Comparison of ENCODE assay signal across 8 cellular contexts in the genomic region with DNA sequence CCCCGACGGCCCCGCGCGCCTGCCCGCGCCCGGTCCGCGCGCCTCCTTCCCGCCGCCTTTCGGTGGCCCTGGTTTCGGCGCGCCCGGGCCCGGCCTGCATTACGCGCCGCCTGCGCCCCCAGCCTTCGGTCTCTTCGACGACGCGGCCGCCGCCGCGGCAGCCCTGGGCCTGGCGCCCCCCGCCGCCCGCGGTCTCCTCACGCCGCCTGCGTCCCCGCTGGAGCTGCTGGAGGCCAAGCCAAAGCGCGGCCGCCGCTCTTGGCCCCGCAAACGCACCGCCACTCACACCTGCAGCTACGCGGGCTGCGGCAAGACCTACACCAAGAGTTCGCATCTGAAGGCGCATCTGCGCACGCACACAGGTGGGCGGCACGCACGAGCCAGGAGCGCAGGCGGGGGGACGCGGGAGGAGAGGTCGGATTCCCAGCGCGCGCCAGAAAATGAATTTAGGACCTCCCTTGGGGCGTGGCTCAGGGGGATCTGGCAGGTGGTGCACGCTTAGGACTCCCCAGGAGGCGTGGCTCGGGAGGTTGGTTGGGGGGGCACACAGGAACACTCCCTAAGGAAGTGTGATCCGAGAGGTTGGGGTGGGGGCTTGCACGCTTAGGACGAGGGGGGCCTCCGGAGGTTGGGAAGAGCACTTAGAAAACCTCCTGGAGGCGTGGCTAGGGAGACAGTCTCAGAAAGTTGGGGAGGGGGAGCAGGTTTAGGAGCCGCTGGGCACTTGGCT. TPM values are rescaled to one million over a fixed set of nuclear protein-coding genes. Genes with fewer than 3 reads are reported as not detected.
DNase-seq lines count a peak whose midpoint lies in the region; ATAC-seq and TF ChIP-seq lines count a peak whose summit lies in the region.

No MANE protein-coding gene starts in this region.

- H3K4me1 ChIP-seq in HEK293 (ENCODE audit: control insufficient read depth, insufficient read depth, low read length) = no peaks in the 10 kb centered on the region
- H3K4me1 ChIP-seq in mesodermal cell (ENCODE audit: control insufficient read depth, insufficient read depth, low read length, poor library complexity, severe bottlenecking) = no peaks in the 10 kb centered on the region
- H3K4me1 ChIP-seq in suprapubic skin = peaks cover 46% of the 10 kb centered on the region

- peaks cover 27% of the 10 kb centered on the region for H3K27me3 Mint-ChIP-seq in T-helper 1 cell treated with Interleukin-12 subunit alpha and Interleukin-12 subunit beta and Interleukin-4 antibody, amounts not matched to agents 30 μg/mL and 1 μg/mL, for 36 hours (ENCODE audit: low read depth)

- H3K4me3 ChIP-seq in HEK293 (ENCODE audit: low read depth, low read length) (peak overlapping the region; percentile 17), mesodermal cell (ENCODE audit: extremely low read depth, insufficient read depth, low read length, poor library complexity, severe bottlenecking) (peak overlapping the region; percentile 30), suprapubic skin (peak overlapping the region; percentile 74)

- H3K27me3 ChIP-seq in suprapubic skin = no peaks in the 10 kb centered on the region

- DNase-seq in suprapubic skin (ENCODE audit: low spot score in 2 of 2) = peak; percentile 83 to 85
- no peak for DNase-seq in NCI-H1417 treated with DMSO at 0.1 percent for 48 hours (lab: John Stamatoyannopoulos, UW)

- CTCF ChIA-PET in HEK293 (lab: Yijun Ruan, JAX) = interaction anchor here (0.7 to 1.0 kb wide), 3 partner anchors 13 to 80 kb away, joined by 3 to 4 read pairs (median 3); no protein-coding TSS in a partner anchor

- peak overlapping the region; percentile 95 for H3K4me3 Mint-ChIP-seq in T-helper 1 cell treated with Interleukin-12 subunit alpha and Interleukin-12 subunit beta and Interleukin-4 antibody, amounts not matched to agents 30 μg/mL and 1 μg/mL, for 36 hours

- no peaks in the 10 kb centered on the region for H3K9me3 Mint-ChIP-seq in T-helper 1 cell treated with Interleukin-12 subunit alpha and Interleukin-12 subunit beta and Interleukin-4 antibody, amounts not matched to agents 30 μg/mL and 1 μg/mL, for 36 hours

- peaks cover 0 to 12% of the 10 kb centered on the region in 2 experiments; a peak in 1 of 3 replicates for H3K36me3 ChIP-seq in HEK293 (ENCODE audit: control insufficient read depth in 2 of 2, insufficient read depth in 1 of 2, low read length in 2 of 2)
- no peaks in the 10 kb centered on the region for H3K36me3 ChIP-seq in mesodermal cell (ENCODE audit: control insufficient read depth, insufficient read depth, low read length)
- H3K36me3 ChIP-seq in suprapubic skin = peaks cover 23% of the 10 kb centered on the region

- peak overlapping the region; percentile 88 for H3K27ac Mint-ChIP-seq in T-helper 1 cell treated with Interleukin-12 subunit alpha and Interleukin-12 subunit beta and Interleukin-4 antibody, amounts not matched to agents 30 μg/mL and 1 μg/mL, for 36 hours

- peaks cover 47% of the 10 kb centered on the region for H3K36me3 Mint-ChIP-seq in T-helper 1 cell treated with Interleukin-12 subunit alpha and Interleukin-12 subunit beta and Interleukin-4 antibody, amounts not matched to agents 30 μg/mL and 1 μg/mL, for 36 hours (ENCODE audit: low read depth)

- TF ChIP-seq CTCF in HEK293 (tag by site-specific recombination; IDR thresholded peaks at IDR 0.05) (no peak), suprapubic skin (IDR thresholded peaks at IDR 0.05) (no peak)

- WGBS in mesodermal cell (ENCODE audit: insufficient coverage in 2 of 2), 2 experiments = 0% methylated on average over 48 to 56 of the region's 76 CpGs
- WGBS in suprapubic skin = 22% methylated on average over 47 of the region's 76 CpGs

- no peak for TF ChIP-seq POLR2A in suprapubic skin (IDR thresholded peaks at IDR 0.05)
- no peak for TF ChIP-seq POLR2A in GM18505 (IDR thresholded peaks at IDR 0.05; ENCODE audit: borderline replicate concordance, extremely low read depth, insufficient read depth, insufficient read length)

- no peaks in the 10 kb centered on the region for H3K9me3 ChIP-seq in HEK293 (ENCODE audit: control insufficient read depth, insufficient read depth, low read depth, low read length)
- no peaks in the 10 kb centered on the region for H3K9me3 ChIP-seq in mesodermal cell (ENCODE audit: control insufficient read depth, low read length)
- H3K9me3 ChIP-seq in suprapubic skin = no peaks in the 10 kb centered on the region

- no peak overlapping the region for H3K27ac ChIP-seq in HEK293 (ENCODE audit: extremely low read depth, low read depth, low read length)
- H3K27ac ChIP-seq in cingulate gyrus (ENCODE audit: low read depth, low read length) = peak overlapping the region; percentile 65
- no peak overlapping the region for H3K27ac ChIP-seq in mesodermal cell (ENCODE audit: low read depth, low read length, severe bottlenecking)
- H3K27ac ChIP-seq in suprapubic skin = peak overlapping the region; percentile 89

- no peak for TF ChIP-seq EP300 in suprapubic skin (IDR thresholded peaks at IDR 0.05)

- H3K4me1 Mint-ChIP-seq in T-helper 1 cell treated with Interleukin-12 subunit alpha and Interleukin-12 subunit beta and Interleukin-4 antibody, amounts not matched to agents 30 μg/mL and 1 μg/mL, for 36 hours (ENCODE audit: low read depth) = peaks cover 33% of the 10 kb centered on the region

- POLR2A ChIA-PET in HEK293 (lab: Yijun Ruan, JAX) = no interaction called here

- no peak for ATAC-seq in GM18505 (IDR thresholded peaks at IDR 0.05; ENCODE audit: unreplicated experiment)
- no peak for ATAC-seq in GM21447 (IDR thresholded peaks at IDR 0.05; ENCODE audit: unreplicated experiment)

TF ChIP-seq in HEK293, 187 proteins besides CTCF, POLR2A, EP300 and RAD21:
- no peak for TF ChIP-seq ZFP3 (tag by site-specific recombination; IDR thresholded peaks at IDR 0.05; ENCODE audit: low read depth)
- TF ChIP-seq ZNF341 (tag by site-specific recombination; IDR thresholded peaks at IDR 0.05; ENCODE audit: low read depth) = peak; percentile 66
- no peak for TF ChIP-seq ZNF248 (tag by site-specific recombination; IDR thresholded peaks at IDR 0.05)
- peak; percentile 81 for TF ChIP-seq SCRT2 (tag by site-specific recombination; IDR thresholded peaks at IDR 0.05)
- TF ChIP-seq ZNF394 (tag by site-specific recombination; IDR thresholded peaks at IDR 0.05; ENCODE audit: borderline replicate concordance) = no peak
- peak; percentile 35; the same call in 1 of the 2 replicates for TF ChIP-seq KLF1 (tag by site-specific recombination; IDR thresholded peaks at IDR 0.05)
- TF ChIP-seq SP2 (tag by site-specific recombination; IDR thresholded peaks at IDR 0.05) = 0 out of 2 replicates have a peak, but pooled peaks have one; percentile 32
- peak; percentile 57 for TF ChIP-seq GLIS2 (tag by site-specific recombination; IDR thresholded peaks at IDR 0.05)
- no peak for TF ChIP-seq ZNF366 (tag by site-specific recombination; conservative IDR thresholded peaks at IDR 0.05)
- TF ChIP-seq SP3 (tag by site-specific recombination; IDR thresholded peaks at IDR 0.05) = 0 out of 2 replicates have a peak, but pooled peaks have one; percentile 20
- TF ChIP-seq SCRT1 (tag by site-specific recombination; IDR thresholded peaks at IDR 0.05; ENCODE audit: borderline replicate concordance) = peak; percentile 54; the same call in 1 of the 2 replicates
- 0 out of 2 replicates have a peak, but pooled peaks have one; percentile 14 for TF ChIP-seq ZIC2 (tag by site-specific recombination; IDR thresholded peaks at IDR 0.05)
- 0 out of 2 replicates have a peak, but pooled peaks have one; percentile 36 for TF ChIP-seq EGR2 (tag by site-specific recombination; IDR thresholded peaks at IDR 0.05; ENCODE audit: low read depth)
- TF ChIP-seq KLF9 (tag by site-specific recombination; IDR thresholded peaks at IDR 0.05; ENCODE audit: low read depth) = peak; percentile 56
- TF ChIP-seq MYNN (tag by site-specific recombination; IDR thresholded peaks at IDR 0.05; ENCODE audit: borderline replicate concordance) = no peak
- TF ChIP-seq ZNF221 (tag by site-specific recombination; IDR thresholded peaks at IDR 0.05; ENCODE audit: borderline replicate concordance) = no peak
- TF ChIP-seq ZNF549 (tag by site-specific recombination; IDR thresholded peaks at IDR 0.05) = no peak
- TF ChIP-seq, protein P1, sequence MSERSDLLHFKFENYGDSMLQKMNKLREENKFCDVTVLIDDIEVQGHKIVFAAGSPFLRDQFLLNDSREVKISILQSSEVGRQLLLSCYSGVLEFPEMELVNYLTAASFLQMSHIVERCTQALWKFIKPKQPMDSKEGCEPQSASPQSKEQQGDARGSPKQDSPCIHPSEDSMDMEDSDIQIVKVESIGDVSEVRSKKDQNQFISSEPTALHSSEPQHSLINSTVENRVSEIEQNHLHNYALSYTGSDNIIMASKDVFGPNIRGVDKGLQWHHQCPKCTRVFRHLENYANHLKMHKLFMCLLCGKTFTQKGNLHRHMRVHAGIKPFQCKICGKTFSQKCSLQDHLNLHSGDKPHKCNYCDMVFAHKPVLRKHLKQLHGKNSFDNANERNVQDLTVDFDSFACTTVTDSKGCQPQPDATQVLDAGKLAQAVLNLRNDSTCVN (tag by site-specific recombination; optimal IDR thresholded peaks at IDR 0.05) = peak; percentile 52
- TF ChIP-seq, protein P2, sequence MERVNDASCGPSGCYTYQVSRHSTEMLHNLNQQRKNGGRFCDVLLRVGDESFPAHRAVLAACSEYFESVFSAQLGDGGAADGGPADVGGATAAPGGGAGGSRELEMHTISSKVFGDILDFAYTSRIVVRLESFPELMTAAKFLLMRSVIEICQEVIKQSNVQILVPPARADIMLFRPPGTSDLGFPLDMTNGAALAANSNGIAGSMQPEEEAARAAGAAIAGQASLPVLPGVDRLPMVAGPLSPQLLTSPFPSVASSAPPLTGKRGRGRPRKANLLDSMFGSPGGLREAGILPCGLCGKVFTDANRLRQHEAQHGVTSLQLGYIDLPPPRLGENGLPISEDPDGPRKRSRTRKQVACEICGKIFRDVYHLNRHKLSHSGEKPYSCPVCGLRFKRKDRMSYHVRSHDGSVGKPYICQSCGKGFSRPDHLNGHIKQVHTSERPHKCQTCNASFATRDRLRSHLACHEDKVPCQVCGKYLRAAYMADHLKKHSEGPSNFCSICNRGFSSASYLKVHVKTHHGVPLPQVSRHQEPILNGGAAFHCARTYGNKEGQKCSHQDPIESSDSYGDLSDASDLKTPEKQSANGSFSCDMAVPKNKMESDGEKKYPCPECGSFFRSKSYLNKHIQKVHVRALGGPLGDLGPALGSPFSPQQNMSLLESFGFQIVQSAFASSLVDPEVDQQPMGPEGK (tag by site-specific recombination; IDR thresholded peaks at IDR 0.05) = peak; percentile 64
- TF ChIP-seq ZNF335 (tag by site-specific recombination; conservative IDR thresholded peaks at IDR 0.05) = peak; percentile 61
- TF ChIP-seq ZFHX2 (tag by site-specific recombination; conservative IDR thresholded peaks at IDR 0.05) = peak; percentile 69
- peak; percentile 17; the same call in 1 of the 2 replicates for TF ChIP-seq GLIS1 (tag by site-specific recombination; IDR thresholded peaks at IDR 0.05)

RNA-seq across cellular contexts. Expression of a gene that starts 1.2 kb away (rescaled TPM):
- polyA plus RNA-seq in mesodermal cell (2013, experiment 1 of 2) = 6.2 TPM
- polyA plus RNA-seq in mesodermal cell (2013, experiment 2 of 2) = 3.1 TPM
- total RNA-seq in suprapubic skin = 10 to 100 TPM; 27.0 to 41.1 (median 36.9) TPM

Comparison
In these comparisons a context has a peak if more than half of its experiments do, and no peak if none do; other contexts are left out.
1. H3K27ac ChIP-seq: peak in cingulate gyrus (single experiment) and suprapubic skin (single experiment); none in HEK293 (single experiment) and mesodermal cell (single experiment).
2. H3K4me3 ChIP-seq: peak in every context shown above with its lines; median percentile 74 in suprapubic skin; 30 in mesodermal cell; 17 in HEK293.